In genomic region chr7:39386718-39387117, GRCh38 we compare ENCODE assay signal across 24 cellular contexts.
DNase-seq lines count a peak whose midpoint lies in the region; ATAC-seq and TF ChIP-seq lines count a peak whose summit lies in the region.
"Had no signal": no experiment of that assay in that cellular context is flagged by ENCODE, and none has a peak within 500 bp of the region (broad histone marks: within the 10 kb centered on the region; RNA-seq: fewer than 3 reads in every experiment).

No MANE protein-coding gene starts in this region.

- H4K91ac ChIP-seq in H9 (ENCODE audit: insufficient read length, low read depth, low read length): no peak overlapping the region

- no peak overlapping the region for H4K8ac ChIP-seq in H9 (replicated peaks; ENCODE audit: insufficient read length, low read depth, low read length)

- H3K4me2 ChIP-seq in H9 (ENCODE audit: insufficient read depth, insufficient read length, low read length): no peak overlapping the region

- in situ Hi-C loops in SK-MEL-5 (cut with HindIII; ENCODE audit: low pct_unique_long_range_greater_than_20kb, low sequenced_read_pairs): no loop called here

- no peaks in the 10 kb centered on the region for H3K79me2 ChIP-seq in H9 (ENCODE audit: insufficient read depth, low read length)

- no peak overlapping the region for H2AFZ ChIP-seq in H9 (ENCODE audit: low read length)

- no peak overlapping the region for H2AK5ac ChIP-seq in H9 (ENCODE audit: insufficient read length, low read length)

- TF ChIP-seq CTCF in A673 (conservative IDR thresholded peaks at IDR 0.05; ENCODE audit: low read depth, low read length): 0 out of 2 replicates have a peak, but pooled peaks have one; percentile 26
- TF ChIP-seq CTCF in H9 (conservative IDR thresholded peaks at IDR 0.05): peak; percentile 61

- BruUV-seq in A673 (replicated peaks; lab: Mats Ljungman, UMichigan): no TSS peak

- H3K36me3 ChIP-seq in A673 (ENCODE audit: insufficient read depth, low read length, poor library complexity, severe bottlenecking): no peaks in the 10 kb centered on the region
- no peaks in the 10 kb centered on the region for H3K36me3 ChIP-seq in naive thymus-derived CD4-positive, alpha-beta T cell (ENCODE audit: control insufficient read depth in 2 of 3, insufficient read depth in 3 of 3, low read length in 3 of 3)
- H3K36me3 ChIP-seq: SJSA1 had no signal

- no peak overlapping the region for H3K4me3 ChIP-seq in A673 (ENCODE audit: low read depth, low read length, poor library complexity, severe bottlenecking)
- H3K4me3 ChIP-seq in naive thymus-derived CD4-positive, alpha-beta T cell (ENCODE audit: low read length): no peak overlapping the region
- H3K4me3 ChIP-seq: GM12878, SJSA1 had no signal

- no peak overlapping the region for H2BK120ac ChIP-seq in H9 (ENCODE audit: low read depth, low read length, poor library complexity, severe bottlenecking)

- H3K27ac Mint-ChIP-seq in H9: no peak overlapping the region
- no peak overlapping the region for H3K27ac Mint-ChIP-seq in naive thymus-derived CD4-positive, alpha-beta T cell
- H3K27ac Mint-ChIP-seq: CD8-positive, alpha-beta T cell had no signal

- no peaks in the 10 kb centered on the region for H3K4me1 ChIP-seq in A673 (ENCODE audit: insufficient read depth, low read length, poor library complexity, severe bottlenecking)
- H3K4me1 ChIP-seq in H9 (ENCODE audit: insufficient read depth, low read length): 0 out of 2 replicates have a peak, but pooled peaks cover 2% of the 10 kb centered on the region
- no peaks in the 10 kb centered on the region for H3K4me1 ChIP-seq in naive thymus-derived CD4-positive, alpha-beta T cell (ENCODE audit: control insufficient read depth in 2 of 2, insufficient read depth in 2 of 2, low read length in 2 of 2)
- H3K4me1 ChIP-seq: SJSA1 had no signal

- DNase-seq in A673 (ENCODE audit: low spot score): no peak
- DNase-seq in H9: peak; percentile 48
- peak; percentile 24 for DNase-seq in SK-MEL-5 (ENCODE audit: low read depth, low spot score)
- DNase-seq in iPS-NIHi7 (ENCODE audit: extremely low spot score): peak; percentile 31
- no peak for DNase-seq in naive thymus-derived CD4-positive, alpha-beta T cell
- DNase-seq in NCI-H345 (lab: John Stamatoyannopoulos, UW): no peak
- no peak for DNase-seq in HuH-7.5 (ENCODE audit: low spot score)
- DNase-seq: 8988T; AML-193; C1 segment of cervical spinal cord; CD8-positive, alpha-beta T cell; DMS153; EL; GF-D8; HCEC 1CT; MM.1S; NCI-H1105; NCI-H2029 treated with DMSO at 0.1 percent for 48 hours; NCI-H2171; NCI-H526 had no signal

- no peak overlapping the region for H3K4ac ChIP-seq in H9 (ENCODE audit: low read depth, low read length)

- H3K9me3 ChIP-seq in A673 (ENCODE audit: low read depth, low read length, poor library complexity, severe bottlenecking) (no peaks in the 10 kb centered on the region), H9 (ENCODE audit: control insufficient read depth, low read depth, low read length) (no peaks in the 10 kb centered on the region)
- no peaks in the 10 kb centered on the region for H3K9me3 ChIP-seq in naive thymus-derived CD4-positive, alpha-beta T cell (ENCODE audit: control insufficient read depth in 2 of 3, low read length in 3 of 3)
- H3K9me3 ChIP-seq: SJSA1 had no signal

- CTCF ChIA-PET in A673 (lab: Charles Lee): no interaction called here
- CTCF ChIA-PET in naive thymus-derived CD4-positive, alpha-beta T cell (lab: Charles Lee): interaction anchor here (0.6 kb wide), 1 partner anchor 443 kb away, joined by 7 read pairs; no protein-coding TSS in a partner anchor

- WGBS in H9 (ENCODE audit: extremely low coverage, insufficient read length, low lambda C conversion rate): no CpG with 5 or more reads among the region's 5 CpGs

- no peak overlapping the region for H4K5ac ChIP-seq in H9 (ENCODE audit: insufficient read length, low read depth, low read length)

- no peaks in the 10 kb centered on the region for H3K9me3 Mint-ChIP-seq in H9
- H3K9me3 Mint-ChIP-seq in naive thymus-derived CD4-positive, alpha-beta T cell: peaks cover 0 to 3% (median 0%) of the 10 kb centered on the region in 11 donors
- H3K9me3 Mint-ChIP-seq: CD8-positive, alpha-beta T cell had no signal

- no peak overlapping the region for H3K9ac ChIP-seq in H9 (ENCODE audit: extremely low read depth, insufficient read length, low read length)

- no peak overlapping the region for H3K18ac ChIP-seq in H9 (ENCODE audit: insufficient read length, low read depth, low read length)

- H3K23ac ChIP-seq in H9 (ENCODE audit: insufficient read length, low read depth, low read length): no peak overlapping the region

- ATAC-seq in HG03469 (IDR thresholded peaks at IDR 0.05; ENCODE audit: unreplicated experiment): no peak
- ATAC-seq in naive thymus-derived CD4-positive, alpha-beta T cell: no peak
- ATAC-seq: CD8-positive, alpha-beta T cell; GM12878; Right ventricle myocardium inferior had no signal

- no peaks in the 10 kb centered on the region for H3K23me2 ChIP-seq in H9 (ENCODE audit: insufficient read length, low read depth, low read length, poor library complexity, severe bottlenecking)

- H3K27me3 ChIP-seq in A673 (replicated peaks; ENCODE audit: insufficient read depth, low read depth, low read length, poor library complexity) (peaks cover 32% of the 10 kb centered on the region), H9 (ENCODE audit: insufficient read depth, low read length) (no peaks in the 10 kb centered on the region)
- H3K27me3 ChIP-seq in naive thymus-derived CD4-positive, alpha-beta T cell (ENCODE audit: control insufficient read depth in 2 of 2, insufficient read depth in 2 of 2, low read length in 2 of 2): no peaks in the 10 kb centered on the region
- H3K27me3 ChIP-seq: SJSA1 had no signal

- POLR2A ChIA-PET in A673 (lab: Charles Lee; ENCODE audit: low non-redundant PET): no interaction called here
- POLR2A ChIA-PET in naive thymus-derived CD4-positive, alpha-beta T cell (lab: Charles Lee): no interaction called here

- H3K79me1 ChIP-seq in H9 (ENCODE audit: insufficient read depth, low read depth, low read length, poor library complexity, severe bottlenecking): no peaks in the 10 kb centered on the region

- H2BK12ac ChIP-seq in H9 (ENCODE audit: insufficient read length, low read depth, low read length): no peak overlapping the region

- no peak overlapping the region for H2BK15ac ChIP-seq in H9 (ENCODE audit: low read depth, low read length)

- H2BK20ac ChIP-seq in H9 (ENCODE audit: low read depth, low read length, poor library complexity, severe bottlenecking): no peak overlapping the region

- H4K20me1 ChIP-seq in H9 (ENCODE audit: control insufficient read depth, insufficient read depth, insufficient read length): no peaks in the 10 kb centered on the region

- no peak overlapping the region for H3K14ac ChIP-seq in H9 (ENCODE audit: insufficient read depth, low read length)

- no peaks in the 10 kb centered on the region for H3K27me3 Mint-ChIP-seq in H9 (ENCODE audit: low read depth)
- H3K27me3 Mint-ChIP-seq in naive thymus-derived CD4-positive, alpha-beta T cell: peaks cover 11 to 24% (median 15%) of the 10 kb centered on the region in 5 donors

- no peak overlapping the region for H3K4me3 Mint-ChIP-seq in H9
- no peak overlapping the region for H3K4me3 Mint-ChIP-seq in naive thymus-derived CD4-positive, alpha-beta T cell
- H3K4me3 Mint-ChIP-seq: CD8-positive, alpha-beta T cell had no signal

- no peak overlapping the region for H3K56ac ChIP-seq in H9 (ENCODE audit: insufficient read length, low read depth, low read length)

- H2BK5ac ChIP-seq in H9 (ENCODE audit: insufficient read length, low read length): no peak overlapping the region

- H3K27ac ChIP-seq in A673 (ENCODE audit: low read depth, low read length, poor library complexity, severe bottlenecking): no peak overlapping the region
- H3K27ac ChIP-seq in H9 (ENCODE audit: insufficient read length, low read depth, low read length): no peak overlapping the region
- no peak overlapping the region for H3K27ac ChIP-seq in naive thymus-derived CD4-positive, alpha-beta T cell (ENCODE audit: low read depth, low read length)
- H3K27ac ChIP-seq: SJSA1 had no signal

- no peak overlapping the region for H3T11ph ChIP-seq in H9 (ENCODE audit: low read length)

- no peaks in the 10 kb centered on the region; a peak in 1 of 7 replicates for H3K36me3 Mint-ChIP-seq in H9 (ENCODE audit: insufficient read depth in 1 of 3, low read depth in 3 of 3)
- H3K36me3 Mint-ChIP-seq in naive thymus-derived CD4-positive, alpha-beta T cell: peaks cover 0 to 3% (median 0%) of the 10 kb centered on the region in 5 donors
- H3K36me3 Mint-ChIP-seq: CD8-positive, alpha-beta T cell had no signal

- intact Hi-C loops in A673 (cut with micrococcal nuclease; ENCODE audit: unreplicated experiment): no loop called here
- intact Hi-C loops in naive thymus-derived CD4-positive, alpha-beta T cell (cut with micrococcal nuclease): no loop called here

- peaks cover 3 to 5% of the 10 kb centered on the region in 2 experiments; a peak in 2 of 4 replicates for H3K4me1 Mint-ChIP-seq in H9
- H3K4me1 Mint-ChIP-seq in naive thymus-derived CD4-positive, alpha-beta T cell: no peaks in the 10 kb centered on the region

Comparison
In these comparisons a context has a peak if more than half of its experiments do, and no peak if none do; other contexts are left out.
1. DNase-seq: peak in H9 (single experiment), SK-MEL-5 (single experiment) and iPS-NIHi7 (single experiment); none in A673 (single experiment), naive thymus-derived CD4-positive, alpha-beta T cell (0 of 9), NCI-H345 (single experiment) and HuH-7.5 (single experiment).